Comparison of ENCODE assay signal across 9 cellular contexts in the genomic region with DNA sequence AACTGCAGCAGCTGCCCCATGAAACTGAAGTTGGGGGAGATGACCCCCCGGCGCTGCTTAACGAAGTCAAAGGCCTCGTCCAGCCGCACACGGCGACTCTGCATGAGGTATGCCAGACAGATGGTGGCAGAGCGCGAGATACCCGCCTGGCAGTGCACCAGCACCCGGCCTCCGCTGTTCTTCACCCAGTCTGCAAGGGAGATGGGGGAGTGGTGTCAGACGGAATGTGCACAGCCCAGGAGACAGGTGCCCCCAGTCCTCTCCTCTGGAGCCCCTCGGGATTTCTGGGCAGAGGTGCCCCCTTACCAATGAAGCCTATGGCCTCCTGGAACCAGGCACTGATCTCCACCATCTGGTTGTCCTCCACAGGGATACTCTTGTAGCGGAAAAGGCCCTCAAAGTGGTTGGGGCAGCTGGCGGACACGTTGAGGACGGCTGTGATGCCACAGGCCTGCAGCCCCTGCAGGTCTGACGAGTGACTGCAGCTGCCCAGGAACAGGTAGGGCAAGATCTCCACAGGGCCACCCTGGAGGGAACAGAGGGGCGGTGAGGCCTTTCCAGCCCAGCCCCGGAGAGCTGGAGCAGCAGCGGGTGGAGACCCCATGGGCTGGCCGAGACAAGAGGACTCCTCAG. TPM values are rescaled to one million over a fixed set of nuclear protein-coding genes. Genes with fewer than 3 reads are reported as not detected.
DNase-seq lines count a peak whose midpoint lies in the region; ATAC-seq and TF ChIP-seq lines count a peak whose summit lies in the region.
"Had no signal": no experiment of that assay in that cellular context is flagged by ENCODE, and none has a peak within 500 bp of the region (broad histone marks: within the 10 kb centered on the region; RNA-seq: fewer than 3 reads in every experiment).

No MANE protein-coding gene starts in this region.

- no peaks in the 10 kb centered on the region for H3K9me3 Mint-ChIP-seq in activated T-cell treated with anti-CD3 and anti-CD28 coated beads, Interleukin-2, amount 50 U/mL, for 72 hours
- H3K9me3 Mint-ChIP-seq in immature natural killer cell, result no peaks in the 10 kb centered on the region
- no peaks in the 10 kb centered on the region for H3K9me3 Mint-ChIP-seq in stimulated activated naive CD8-positive, alpha-beta T cell treated with anti-CD3 and anti-CD28 coated beads, Interleukin-15, Interleukin-2, amounts not matched to agents 100 ng/mL and 50 ng/mL, for 24 hours

- peak overlapping the region; percentile 91 for H3K27ac Mint-ChIP-seq in activated T-cell treated with anti-CD3 and anti-CD28 coated beads, Interleukin-2, amount 50 U/mL, for 72 hours
- H3K27ac Mint-ChIP-seq in immature natural killer cell, result peak overlapping the region; percentile 84 to 95 (median 90)
- peak overlapping the region; percentile 95 for H3K27ac Mint-ChIP-seq in stimulated activated naive CD8-positive, alpha-beta T cell treated with anti-CD3 and anti-CD28 coated beads, Interleukin-15, Interleukin-2, amounts not matched to agents 100 ng/mL and 50 ng/mL, for 24 hours

- H3K27me3 Mint-ChIP-seq in activated T-cell treated with anti-CD3 and anti-CD28 coated beads, Interleukin-2, amount 50 U/mL, for 72 hours (ENCODE audit: low read depth), result no peaks in the 10 kb centered on the region
- H3K27me3 Mint-ChIP-seq in immature natural killer cell (ENCODE audit: low read depth in 3 of 3), result peaks cover 20 to 44% (median 31%) of the 10 kb centered on the region in 3 donors
- H3K27me3 Mint-ChIP-seq in stimulated activated naive CD8-positive, alpha-beta T cell treated with anti-CD3 and anti-CD28 coated beads, Interleukin-15, Interleukin-2, amounts not matched to agents 100 ng/mL and 50 ng/mL, for 24 hours, result no peaks in the 10 kb centered on the region

- peak overlapping the region; percentile 91 to 96 for H3K4me3 Mint-ChIP-seq in activated T-cell treated with anti-CD3 and anti-CD28 coated beads, Interleukin-2, amount 50 U/mL, for 72 hours
- H3K4me3 Mint-ChIP-seq in immature natural killer cell, result peak overlapping the region; percentile 90 to 95 (median 91)
- peak overlapping the region; percentile 96 for H3K4me3 Mint-ChIP-seq in stimulated activated naive CD8-positive, alpha-beta T cell treated with anti-CD3 and anti-CD28 coated beads, Interleukin-15, Interleukin-2, amounts not matched to agents 100 ng/mL and 50 ng/mL, for 24 hours

- peaks cover 70% of the 10 kb centered on the region for H3K4me1 Mint-ChIP-seq in activated T-cell treated with anti-CD3 and anti-CD28 coated beads, Interleukin-2, amount 50 U/mL, for 72 hours (ENCODE audit: low read depth)
- H3K4me1 Mint-ChIP-seq in immature natural killer cell, result peaks cover 64 to 79% of the 10 kb centered on the region in 2 donors
- peaks cover 76% of the 10 kb centered on the region for H3K4me1 Mint-ChIP-seq in stimulated activated naive CD8-positive, alpha-beta T cell treated with anti-CD3 and anti-CD28 coated beads, Interleukin-15, Interleukin-2, amounts not matched to agents 100 ng/mL and 50 ng/mL, for 24 hours (ENCODE audit: low read depth)

- DNase-seq in NCI-H1105 treated with DMSO at 0.1 percent for 48 hours (lab: John Stamatoyannopoulos, UW), result peak; percentile 19
- peak; percentile 57 to 58 for DNase-seq in activated T-cell treated with anti-CD3 and anti-CD28 coated beads, Interleukin-2, amount 50 U/mL, for 72 hours
- DNase-seq in immature natural killer cell, result peak in 2 of 3 donors; percentile 41 to 52
- DNase-seq in foreskin melanocyte, result no peak
- DNase-seq in ecto neural progenitor cell (ENCODE audit: low spot score), result no peak
- DNase-seq in cerebellar nuclear complex (lab: John Stamatoyannopoulos, UW), result no peak

- peak; percentile 60 for TF ChIP-seq CTCF in GM12873 (IDR thresholded peaks at IDR 0.05; ENCODE audit: insufficient read depth, low read depth, low read length, missing control alignments)

- no peak for ATAC-seq in activated T-cell treated with anti-CD3 and anti-CD28 coated beads, Interleukin-2, amount 50 U/mL, for 72 hours (replicated peaks in 1 of 2)

- peaks cover 19 to 21% of the 10 kb centered on the region in 2 donors for H3K36me3 Mint-ChIP-seq in activated T-cell treated with anti-CD3 and anti-CD28 coated beads, Interleukin-2, amount 50 U/mL, for 72 hours (ENCODE audit: insufficient read depth in 2 of 2)
- peaks cover 0 to 14% (median 4%) of the 10 kb centered on the region in 3 donors for H3K36me3 Mint-ChIP-seq in immature natural killer cell
- peaks cover 27% of the 10 kb centered on the region for H3K36me3 Mint-ChIP-seq in stimulated activated naive CD8-positive, alpha-beta T cell treated with anti-CD3 and anti-CD28 coated beads, Interleukin-15, Interleukin-2, amounts not matched to agents 100 ng/mL and 50 ng/mL, for 24 hours (ENCODE audit: low read depth)

RNA-seq across cellular contexts. Expression of a gene that starts 1.3 kb away (rescaled TPM):
- 100 to 1,000 TPM; 340 to 388 TPM for total RNA-seq in activated T-cell treated with anti-CD3 and anti-CD28 coated beads, Interleukin-2, amount 50 U/mL, for 72 hours
- polyA plus RNA-seq in immature natural killer cell, result 100 to 1,000 TPM; 272 to 875 (median 555) TPM

RNA-seq across cellular contexts. Expression of a gene that starts 5.7 kb away (rescaled TPM):
- total RNA-seq in activated T-cell treated with anti-CD3 and anti-CD28 coated beads, Interleukin-2, amount 50 U/mL, for 72 hours, result 1 to 10 TPM; 8.1 to 9.1 TPM
- not detected for polyA plus RNA-seq in immature natural killer cell
- total RNA-seq: renal cortical epithelial cell had no signal

RNA-seq across cellular contexts. Expression of a gene that starts 27.6 kb away (rescaled TPM):
- 1 to 10 TPM; 1.7 to 2.1 TPM for total RNA-seq in activated T-cell treated with anti-CD3 and anti-CD28 coated beads, Interleukin-2, amount 50 U/mL, for 72 hours
- polyA plus RNA-seq in immature natural killer cell, result under 1 TPM in 1 of 3 donors, not detected in 2; 0.83 TPM
- total RNA-seq: renal cortical epithelial cell had no signal

Comparison
In these comparisons a context has a peak if more than half of its experiments do, and no peak if none do; other contexts are left out.
1. DNase-seq: peak in NCI-H1105 treated with DMSO at 0.1 percent for 48 hours (single experiment), activated T-cell treated with anti-CD3 and anti-CD28 coated beads, Interleukin-2, amount 50 U/mL, for 72 hours (2 of 2) and immature natural killer cell (2 of 3); none in foreskin melanocyte (single experiment), ecto neural progenitor cell (single experiment) and cerebellar nuclear complex (0 of 2).
2. Peak in every context shown above with its lines, with median percentiles within 50 percentile points of each other: H3K27ac Mint-ChIP-seq and H3K4me3 Mint-ChIP-seq.